In the genomic region with DNA sequence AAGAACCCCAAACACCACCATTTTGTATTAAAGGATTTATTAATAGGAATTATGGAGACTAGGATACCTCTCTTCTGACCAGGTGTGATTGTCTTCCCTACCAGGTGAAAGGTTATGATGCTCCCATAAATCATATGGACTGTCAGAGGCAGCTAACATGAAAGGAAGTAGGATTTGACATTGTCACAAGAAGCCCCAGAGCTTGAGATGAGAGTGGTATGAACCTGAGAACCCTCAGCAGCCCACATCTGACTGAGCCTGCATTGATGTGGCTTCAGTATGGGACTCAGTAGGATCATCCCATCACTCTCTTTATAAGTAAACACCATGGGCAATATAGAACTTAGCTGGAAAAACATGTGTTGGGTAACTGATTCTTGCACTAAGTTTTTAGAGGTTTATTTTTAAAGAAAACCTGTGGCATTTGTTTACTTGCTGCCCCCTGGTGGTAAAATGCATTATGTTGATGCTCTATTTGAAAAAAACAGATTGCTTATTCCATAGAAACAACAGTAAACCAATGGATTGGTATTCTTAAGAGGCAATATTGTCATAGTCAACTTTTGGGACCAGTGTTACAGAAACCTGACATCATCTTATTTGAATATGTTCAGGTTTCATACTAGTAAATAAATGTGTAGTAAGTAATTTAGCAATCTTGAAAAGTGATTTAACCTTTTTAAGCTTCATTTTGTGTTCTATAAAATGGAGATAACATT, we compare ENCODE assay signal across 8 cellular contexts.
DNase-seq lines count a peak whose midpoint lies in the region; ATAC-seq and TF ChIP-seq lines count a peak whose summit lies in the region.

No MANE protein-coding gene starts in this region.

- ATAC-seq in HG03457 (IDR thresholded peaks at IDR 0.05; ENCODE audit: unreplicated experiment) (no peak), HG02763 (IDR thresholded peaks at IDR 0.05; ENCODE audit: unreplicated experiment) (no peak), GM18867 (IDR thresholded peaks at IDR 0.05; ENCODE audit: unreplicated experiment) (no peak)

- DNase-seq in AG09319 (ENCODE audit: extremely low read depth, low read depth) = no peak
- DNase-seq in EL = peak; percentile 48
- DNase-seq in NCI-H2227 (lab: John Stamatoyannopoulos, UW; ENCODE audit: unreplicated experiment) = peak; percentile 61
- DNase-seq in astrocyte of the hippocampus (ENCODE audit: low read depth, low spot score) = peak; percentile 70
- peak; percentile 62 for DNase-seq in left kidney (ENCODE audit: low read depth, low spot score)

- TF ChIP-seq CTCF in AG09319 (IDR thresholded peaks at IDR 0.05; ENCODE audit: low read depth, low read length) = peak; percentile 52
